ENCODE assay signal across 1 cellular context in genomic region chr2:171983924-171984323, GRCh38. TPM values are rescaled to one million over a fixed set of nuclear protein-coding genes. Genes with fewer than 3 reads are reported as not detected.
"Had no signal": no experiment of that assay in that cellular context is flagged by ENCODE, and none has a peak within 500 bp of the region (broad histone marks: within the 10 kb centered on the region; RNA-seq: fewer than 3 reads in every experiment).

No MANE protein-coding gene starts in this region.

RNA-seq across cellular contexts. Expression of gene METAP1D, which starts 15.8 kb away (rescaled TPM):
- total RNA-seq: ascending aorta had no signal
